In the genomic region with DNA sequence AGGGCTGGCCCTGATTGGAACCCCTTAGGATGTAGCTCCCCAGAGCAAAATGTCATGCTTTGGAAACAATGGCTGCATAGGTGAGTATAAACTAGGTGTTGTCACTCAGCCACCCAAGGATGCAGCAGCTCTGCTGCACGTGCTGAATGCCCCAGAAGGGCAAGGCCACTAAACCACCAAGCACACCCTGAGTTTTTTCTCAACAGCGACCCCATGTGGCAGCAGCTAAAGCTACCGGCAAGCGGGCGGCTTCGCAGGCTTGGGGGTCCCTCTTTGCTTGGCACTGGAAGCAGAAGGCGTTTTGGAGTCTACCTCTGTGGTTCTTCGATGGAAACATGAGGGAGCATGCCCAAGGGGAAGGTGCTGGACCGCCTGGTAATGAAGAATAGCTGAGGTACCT, we compare ENCODE assay signal across 11 cellular contexts.
DNase-seq lines count a peak whose midpoint lies in the region; ATAC-seq and TF ChIP-seq lines count a peak whose summit lies in the region.
"Had no signal": no experiment of that assay in that cellular context is flagged by ENCODE, and none has a peak within 500 bp of the region (broad histone marks: within the 10 kb centered on the region; RNA-seq: fewer than 3 reads in every experiment).

No MANE protein-coding gene starts in this region.

- peak; percentile 81 for TF ChIP-seq CTCF in Loucy (conservative IDR thresholded peaks at IDR 0.05; ENCODE audit: low read length)
- peak; percentile 40 for TF ChIP-seq CTCF in osteocyte (IDR thresholded peaks at IDR 0.05)

- H3K79me2 ChIP-seq in Loucy (ENCODE audit: insufficient read depth, low read length) = no peaks in the 10 kb centered on the region

- no peak overlapping the region for H3K9ac ChIP-seq in Loucy (ENCODE audit: low read depth, low read length, poor library complexity, severe bottlenecking)

- H3F3A ChIP-seq in Loucy (ENCODE audit: low read depth) = no peaks in the 10 kb centered on the region

- TF ChIP-seq POLR2A in erythroblast (IDR thresholded peaks at IDR 0.05; ENCODE audit: low read length) = no peak

- H3K4me2 ChIP-seq in Loucy (ENCODE audit: low read depth, low read length, poor library complexity, severe bottlenecking) = no peak overlapping the region

- no peaks in the 10 kb centered on the region for H3K36me3 Mint-ChIP-seq in activated CD4-positive, alpha-beta T cell treated with anti-CD3 and anti-CD28 coated beads for 36 hours (ENCODE audit: low read depth)
- H3K36me3 Mint-ChIP-seq in osteocyte (ENCODE audit: unreplicated experiment) = no peaks in the 10 kb centered on the region

- CTCF ChIA-PET in activated CD4-positive, alpha-beta T cell treated with anti-CD3 and anti-CD28 coated beads for 36 hours (lab: Charles Lee) = interaction anchor here (0.7 to 1.3 kb wide), 2 partner anchors 26 to 979 kb away, joined by 3 to 6 read pairs; no protein-coding TSS in a partner anchor

- H3K4me3 ChIP-seq in Loucy (ENCODE audit: low read length, poor library complexity, severe bottlenecking) = no peak overlapping the region

- H2AFZ ChIP-seq in Loucy (ENCODE audit: low read length) = no peak overlapping the region

- no peaks in the 10 kb centered on the region for H4K20me1 ChIP-seq in Loucy (ENCODE audit: insufficient read depth, low read length, poor library complexity, severe bottlenecking)

- H3K9me2 ChIP-seq in Loucy (replicated peaks; ENCODE audit: low read depth, low read length) = no peaks in the 10 kb centered on the region

- H3K36me3 ChIP-seq in Loucy (ENCODE audit: insufficient read depth, low read length) = peaks cover 38% of the 10 kb centered on the region; the same call in 1 of the 2 replicates

- H3K27me3 Mint-ChIP-seq in activated CD4-positive, alpha-beta T cell treated with anti-CD3 and anti-CD28 coated beads for 36 hours = no peaks in the 10 kb centered on the region
- H3K27me3 Mint-ChIP-seq in osteocyte (ENCODE audit: unreplicated experiment) = no peaks in the 10 kb centered on the region

- DNase-seq in activated CD4-positive, alpha-beta T cell treated with anti-CD3 and anti-CD28 coated beads for 36 hours = peak; percentile 34
- DNase-seq in activated CD4-positive, alpha-beta T cell treated with anti-CD3 and anti-CD28 coated beads for 1 hour = no peak
- peak; percentile 9 to 21 for DNase-seq in erythroblast (lab: John Stamatoyannopoulos, UW)
- DNase-seq in osteocyte (ENCODE audit: extremely low spot score, unreplicated experiment) = peak; percentile 75
- DNase-seq in NCI-H526 treated with DMSO at 0.1 percent for 48 hours (lab: John Stamatoyannopoulos, UW) = no peak
- DNase-seq: NCI-H1417; stimulated activated naive CD8-positive, alpha-beta T cell treated with anti-CD3 and anti-CD28 coated beads, Interleukin-15, amount 100 ng/mL, for 72 hours; T-helper 1 cell had no signal

- H3K27me3 ChIP-seq in Loucy (ENCODE audit: insufficient read depth, low read length, poor library complexity, severe bottlenecking) = no peaks in the 10 kb centered on the region

- peaks cover 2% of the 10 kb centered on the region for H3K9me3 Mint-ChIP-seq in activated CD4-positive, alpha-beta T cell treated with anti-CD3 and anti-CD28 coated beads for 36 hours (ENCODE audit: low read depth)
- no peaks in the 10 kb centered on the region for H3K9me3 Mint-ChIP-seq in osteocyte (ENCODE audit: unreplicated experiment)
- H3K9me3 Mint-ChIP-seq: stimulated activated naive CD8-positive, alpha-beta T cell treated with anti-CD3 and anti-CD28 coated beads, Interleukin-15, amount 100 ng/mL, for 72 hours had no signal

- H3K4me1 ChIP-seq in Loucy (ENCODE audit: insufficient read depth, low read length, poor library complexity, severe bottlenecking) = peaks cover 12% of the 10 kb centered on the region

- H3K4me1 Mint-ChIP-seq in activated CD4-positive, alpha-beta T cell treated with anti-CD3 and anti-CD28 coated beads for 36 hours = no peaks in the 10 kb centered on the region
- no peaks in the 10 kb centered on the region for H3K4me1 Mint-ChIP-seq in osteocyte (ENCODE audit: unreplicated experiment)
- H3K4me1 Mint-ChIP-seq: stimulated activated naive CD8-positive, alpha-beta T cell treated with anti-CD3 and anti-CD28 coated beads, Interleukin-15, amount 100 ng/mL, for 72 hours had no signal

- intact Hi-C loops in activated CD4-positive, alpha-beta T cell treated with anti-CD3 and anti-CD28 coated beads for 36 hours (cut with DNase I, micrococcal nuclease) = no loop called here

- H3K9me3 ChIP-seq in Loucy (ENCODE audit: insufficient read depth, low read depth, low read length) = no peaks in the 10 kb centered on the region

- ATAC-seq in activated CD4-positive, alpha-beta T cell treated with anti-CD3 and anti-CD28 coated beads for 36 hours = no peak
- ATAC-seq in HG02981 (IDR thresholded peaks at IDR 0.05; ENCODE audit: unreplicated experiment) = no peak
- no peak for ATAC-seq in GM19395 (IDR thresholded peaks at IDR 0.05; ENCODE audit: unreplicated experiment)
- ATAC-seq: stimulated activated naive CD8-positive, alpha-beta T cell treated with anti-CD3 and anti-CD28 coated beads, Interleukin-15, amount 100 ng/mL, for 72 hours had no signal

- POLR2A ChIA-PET in activated CD4-positive, alpha-beta T cell treated with anti-CD3 and anti-CD28 coated beads for 36 hours (lab: Charles Lee) = no interaction called here

- no peak overlapping the region for H3K4me3 Mint-ChIP-seq in activated CD4-positive, alpha-beta T cell treated with anti-CD3 and anti-CD28 coated beads for 36 hours
- H3K4me3 Mint-ChIP-seq in osteocyte (ENCODE audit: unreplicated experiment) = no peak overlapping the region
- H3K4me3 Mint-ChIP-seq: stimulated activated naive CD8-positive, alpha-beta T cell treated with anti-CD3 and anti-CD28 coated beads, Interleukin-15, amount 100 ng/mL, for 72 hours had no signal

- H3K27ac Mint-ChIP-seq in activated CD4-positive, alpha-beta T cell treated with anti-CD3 and anti-CD28 coated beads for 36 hours = no peak overlapping the region
- H3K27ac Mint-ChIP-seq in osteocyte (ENCODE audit: unreplicated experiment) = no peak overlapping the region
- H3K27ac Mint-ChIP-seq: stimulated activated naive CD8-positive, alpha-beta T cell treated with anti-CD3 and anti-CD28 coated beads, Interleukin-15, amount 100 ng/mL, for 72 hours had no signal

Comparison
In these comparisons a context has a peak if more than half of its experiments do, and no peak if none do; other contexts are left out.
1. DNase-seq: peak in activated CD4-positive, alpha-beta T cell treated with anti-CD3 and anti-CD28 coated beads for 36 hours (single experiment), erythroblast (2 of 2) and osteocyte (single experiment); none in activated CD4-positive, alpha-beta T cell treated with anti-CD3 and anti-CD28 coated beads for 1 hour (single experiment) and NCI-H526 treated with DMSO at 0.1 percent for 48 hours (single experiment).